In genomic region chr22:22959147-22959827, GRCh38 we compare ENCODE assay signal across 1 cellular context.
TF ChIP-seq lines count a peak whose summit lies in the region.

No MANE protein-coding gene starts in this region.

TF ChIP-seq in SK-N-SH, 30 proteins besides CTCF, POLR2A, EP300 and RAD21 (continued from another document):
- TF ChIP-seq USF1 (IDR thresholded peaks at IDR 0.05; ENCODE audit: borderline replicate concordance, low read depth) (no peak), ELF1 (IDR thresholded peaks at IDR 0.05) (no peak), NRF1 (IDR thresholded peaks at IDR 0.05; ENCODE audit: low read depth, low read length) (no peak)
